ENCODE assay signal across 1 cellular context in the genomic region with DNA sequence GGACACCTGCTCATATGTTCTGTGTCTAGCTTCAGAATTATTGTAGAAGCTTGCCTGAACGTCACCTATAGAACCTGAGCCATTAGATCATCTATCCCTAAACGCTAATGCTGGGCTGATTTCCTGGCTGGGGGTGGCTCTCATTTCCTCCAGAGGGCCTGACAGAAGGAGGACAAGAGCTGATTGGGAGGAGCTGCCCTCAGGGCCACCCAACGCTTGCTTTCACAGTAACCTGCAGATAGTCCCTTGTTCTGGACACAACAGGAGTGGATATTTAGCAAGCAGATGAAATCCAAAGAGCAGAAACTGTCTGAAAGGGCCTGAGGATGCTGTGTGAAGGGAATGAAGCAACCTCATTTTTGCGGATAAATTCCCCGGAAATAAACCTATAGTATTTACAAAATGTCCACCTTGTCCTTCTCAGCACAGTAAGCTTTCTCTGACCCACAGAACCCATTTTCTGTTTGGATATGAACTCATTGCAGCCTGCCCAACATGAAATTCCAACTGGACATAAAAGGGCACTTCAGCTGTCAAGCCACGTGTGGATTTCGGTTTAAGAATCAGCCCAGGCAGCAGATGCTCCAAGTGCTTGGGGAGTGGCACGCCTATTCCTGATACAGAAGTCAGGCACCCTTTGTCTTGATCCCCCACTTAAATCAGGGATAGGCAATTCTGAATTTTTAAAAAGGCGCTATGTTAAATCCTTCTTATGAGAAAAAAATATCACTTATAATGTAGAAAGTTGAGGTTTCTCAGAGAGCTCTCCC.
TF ChIP-seq lines count a peak whose summit lies in the region.

No MANE protein-coding gene starts in this region.

TF ChIP-seq in GM23338, 12 proteins besides CTCF, POLR2A, EP300 and RAD21 (continued from another document):
- TF ChIP-seq, protein P1, sequence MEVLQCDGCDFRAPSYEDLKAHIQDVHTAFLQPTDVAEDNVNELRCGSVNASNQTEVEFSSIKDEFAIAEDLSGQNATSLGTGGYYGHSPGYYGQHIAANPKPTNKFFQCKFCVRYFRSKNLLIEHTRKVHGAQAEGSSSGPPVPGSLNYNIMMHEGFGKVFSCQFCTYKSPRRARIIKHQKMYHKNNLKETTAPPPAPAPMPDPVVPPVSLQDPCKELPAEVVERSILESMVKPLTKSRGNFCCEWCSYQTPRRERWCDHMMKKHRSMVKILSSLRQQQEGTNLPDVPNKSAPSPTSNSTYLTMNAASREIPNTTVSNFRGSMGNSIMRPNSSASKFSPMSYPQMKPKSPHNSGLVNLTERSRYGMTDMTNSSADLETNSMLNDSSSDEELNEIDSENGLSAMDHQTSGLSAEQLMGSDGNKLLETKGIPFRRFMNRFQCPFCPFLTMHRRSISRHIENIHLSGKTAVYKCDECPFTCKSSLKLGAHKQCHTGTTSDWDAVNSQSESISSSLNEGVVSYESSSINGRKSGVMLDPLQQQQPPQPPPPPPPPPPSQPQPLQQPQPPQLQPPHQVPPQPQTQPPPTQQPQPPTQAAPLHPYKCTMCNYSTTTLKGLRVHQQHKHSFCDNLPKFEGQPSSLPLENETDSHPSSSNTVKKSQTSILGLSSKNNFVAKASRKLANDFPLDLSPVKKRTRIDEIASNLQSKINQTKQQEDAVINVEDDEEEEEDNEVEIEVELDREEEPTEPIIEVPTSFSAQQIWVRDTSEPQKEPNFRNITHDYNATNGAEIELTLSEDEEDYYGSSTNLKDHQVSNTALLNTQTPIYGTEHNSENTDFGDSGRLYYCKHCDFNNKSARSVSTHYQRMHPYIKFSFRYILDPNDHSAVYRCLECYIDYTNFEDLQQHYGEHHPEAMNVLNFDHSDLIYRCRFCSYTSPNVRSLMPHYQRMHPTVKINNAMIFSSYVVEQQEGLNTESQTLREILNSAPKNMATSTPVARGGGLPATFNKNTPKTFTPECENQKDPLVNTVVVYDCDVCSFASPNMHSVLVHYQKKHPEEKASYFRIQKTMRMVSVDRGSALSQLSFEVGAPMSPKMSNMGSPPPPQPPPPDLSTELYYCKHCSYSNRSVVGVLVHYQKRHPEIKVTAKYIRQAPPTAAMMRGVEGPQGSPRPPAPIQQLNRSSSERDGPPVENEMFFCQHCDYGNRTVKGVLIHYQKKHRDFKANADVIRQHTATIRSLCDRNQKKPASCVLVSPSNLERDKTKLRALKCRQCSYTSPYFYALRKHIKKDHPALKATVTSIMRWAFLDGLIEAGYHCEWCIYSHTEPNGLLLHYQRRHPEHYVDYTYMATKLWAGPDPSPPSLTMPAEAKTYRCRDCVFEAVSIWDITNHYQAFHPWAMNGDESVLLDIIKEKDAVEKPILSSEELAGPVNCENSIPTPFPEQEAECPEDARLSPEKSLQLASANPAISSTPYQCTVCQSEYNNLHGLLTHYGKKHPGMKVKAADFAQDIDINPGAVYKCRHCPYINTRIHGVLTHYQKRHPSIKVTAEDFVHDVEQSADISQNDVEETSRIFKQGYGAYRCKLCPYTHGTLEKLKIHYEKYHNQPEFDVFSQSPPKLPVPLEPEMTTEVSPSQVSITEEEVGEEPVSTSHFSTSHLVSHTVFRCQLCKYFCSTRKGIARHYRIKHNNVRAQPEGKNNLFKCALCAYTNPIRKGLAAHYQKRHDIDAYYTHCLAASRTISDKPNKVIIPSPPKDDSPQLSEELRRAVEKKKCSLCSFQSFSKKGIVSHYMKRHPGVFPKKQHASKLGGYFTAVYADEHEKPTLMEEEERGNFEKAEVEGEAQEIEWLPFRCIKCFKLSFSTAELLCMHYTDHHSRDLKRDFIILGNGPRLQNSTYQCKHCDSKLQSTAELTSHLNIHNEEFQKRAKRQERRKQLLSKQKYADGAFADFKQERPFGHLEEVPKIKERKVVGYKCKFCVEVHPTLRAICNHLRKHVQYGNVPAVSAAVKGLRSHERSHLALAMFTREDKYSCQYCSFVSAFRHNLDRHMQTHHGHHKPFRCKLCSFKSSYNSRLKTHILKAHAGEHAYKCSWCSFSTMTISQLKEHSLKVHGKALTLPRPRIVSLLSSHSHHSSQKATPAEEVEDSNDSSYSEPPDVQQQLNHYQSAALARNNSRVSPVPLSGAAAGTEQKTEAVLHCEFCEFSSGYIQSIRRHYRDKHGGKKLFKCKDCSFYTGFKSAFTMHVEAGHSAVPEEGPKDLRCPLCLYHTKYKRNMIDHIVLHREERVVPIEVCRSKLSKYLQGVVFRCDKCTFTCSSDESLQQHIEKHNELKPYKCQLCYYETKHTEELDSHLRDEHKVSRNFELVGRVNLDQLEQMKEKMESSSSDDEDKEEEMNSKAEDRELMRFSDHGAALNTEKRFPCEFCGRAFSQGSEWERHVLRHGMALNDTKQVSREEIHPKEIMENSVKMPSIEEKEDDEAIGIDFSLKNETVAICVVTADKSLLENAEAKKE (CRISPR knock-in tag; IDR thresholded peaks at IDR 0.05) = no peak
- TF ChIP-seq CREB1 (CRISPR knock-in tag; IDR thresholded peaks at IDR 0.05; ENCODE audit: low read depth) = no peak
- no peak for TF ChIP-seq POLR2AphosphoS5 (IDR thresholded peaks at IDR 0.05; ENCODE audit: low read depth)
- no peak for TF ChIP-seq ZNF331 (CRISPR knock-in tag; IDR thresholded peaks at IDR 0.05; ENCODE audit: low read depth)
- no peak for TF ChIP-seq EZH2phosphoT487 (IDR thresholded peaks at IDR 0.05; ENCODE audit: unreplicated experiment)
- no peak for TF ChIP-seq STAT1 (IDR thresholded peaks at IDR 0.05; ENCODE audit: unreplicated experiment)
- no peak for TF ChIP-seq JUNB (IDR thresholded peaks at IDR 0.05; ENCODE audit: unreplicated experiment)
